15 cellular contexts compared by ENCODE assay signal in genomic region chr5:52743012-52743411, GRCh38. TPM values are rescaled to one million over a fixed set of nuclear protein-coding genes. Genes with fewer than 3 reads are reported as not detected.
DNase-seq lines count a peak whose midpoint lies in the region; ATAC-seq and TF ChIP-seq lines count a peak whose summit lies in the region.
"Had no signal": no experiment of that assay in that cellular context is flagged by ENCODE, and none has a peak within 500 bp of the region (broad histone marks: within the 10 kb centered on the region; RNA-seq: fewer than 3 reads in every experiment).

No MANE protein-coding gene starts in this region.

- no peaks in the 10 kb centered on the region for H3K79me2 ChIP-seq in smooth muscle cell (ENCODE audit: low read depth)

- H4K20me1 ChIP-seq in smooth muscle cell (ENCODE audit: low read depth): no peaks in the 10 kb centered on the region

- peaks cover 70% of the 10 kb centered on the region for H3K4me1 Mint-ChIP-seq in activated T-cell treated with anti-CD3 and anti-CD28 coated beads, Interleukin-2, amount 50 U/mL, for 24 hours (ENCODE audit: low read depth)
- H3K4me1 Mint-ChIP-seq in activated T-cell treated with anti-CD3 and anti-CD28 coated beads, Interleukin-2, amount 50 U/mL, for 4 hours (ENCODE audit: low read depth): peaks cover 54% of the 10 kb centered on the region
- peaks cover 65 to 71% (median 70%) of the 10 kb centered on the region in 3 donors for H3K4me1 Mint-ChIP-seq in T-cell
- H3K4me1 Mint-ChIP-seq in central memory CD8-positive, alpha-beta T cell: peaks cover 39% of the 10 kb centered on the region
- H3K4me1 Mint-ChIP-seq: endodermal cell had no signal

- H3K9me3 ChIP-seq in smooth muscle cell (replicated peaks; ENCODE audit: low read depth) (no peaks in the 10 kb centered on the region), aorta (ENCODE audit: control insufficient read depth, low read length) (no peaks in the 10 kb centered on the region)

- CTCF ChIA-PET in T-cell (lab: Charles Lee): no interaction called here

- DNase-seq in activated T-cell treated with anti-CD3 and anti-CD28 coated beads, Interleukin-2, amount 50 U/mL, for 24 hours: no peak
- DNase-seq in activated T-cell treated with anti-CD3 and anti-CD28 coated beads, Interleukin-2, amount 50 U/mL, for 4 hours: no peak
- DNase-seq in T-cell: peak in 1 of 34 experiments; percentile 8
- DNase-seq in central memory CD8-positive, alpha-beta T cell (ENCODE audit: low spot score in 2 of 2): no peak
- DNase-seq in smooth muscle cell (lab: John Stamatoyannopoulos, UW; ENCODE audit: unreplicated experiment): no peak
- no peak for DNase-seq in NCI-H2107 treated with DMSO at 0.1 percent for 48 hours (lab: John Stamatoyannopoulos, UW; ENCODE audit: unreplicated experiment)
- DNase-seq in aorta: no peak
- no peak for DNase-seq in effector CD4-positive, alpha-beta T cell
- DNase-seq: Calu3, endodermal cell, GM23248, mammary epithelial cell, NCI-H1048, SJCRH30 had no signal

- POLR2A ChIA-PET in T-cell (lab: Charles Lee): interaction anchor here in 1 of 2 donors (1.1 kb wide), 1 partner anchor 11 kb away, joined by 4 read pairs; no protein-coding TSS in a partner anchor

- H3F3A ChIP-seq in smooth muscle cell (ENCODE audit: low read depth): peaks cover 7% of the 10 kb centered on the region

- ATAC-seq in activated T-cell treated with anti-CD3 and anti-CD28 coated beads, Interleukin-2, amount 50 U/mL, for 4 hours: no peak
- ATAC-seq in T-cell (replicated peaks in 1 of 4) (peak in 3 of 4 experiments; percentile 41 to 48 (median 41)), aorta (ENCODE audit: low FRiP score) (no peak)
- ATAC-seq in central memory CD8-positive, alpha-beta T cell (replicated peaks; ENCODE audit: extremely low read depth, poor library complexity, severe bottlenecking): no peak

- H3K4me3 ChIP-seq in smooth muscle cell: no peak overlapping the region
- H3K4me3 ChIP-seq in aorta (ENCODE audit: low read length in 2 of 2): no peak overlapping the region
- H3K4me3 ChIP-seq: GM23248, SJCRH30, skin epidermis had no signal

- no peaks in the 10 kb centered on the region for H3K27me3 Mint-ChIP-seq in activated T-cell treated with anti-CD3 and anti-CD28 coated beads, Interleukin-2, amount 50 U/mL, for 24 hours
- no peaks in the 10 kb centered on the region for H3K27me3 Mint-ChIP-seq in activated T-cell treated with anti-CD3 and anti-CD28 coated beads, Interleukin-2, amount 50 U/mL, for 4 hours (ENCODE audit: low read depth)
- H3K27me3 Mint-ChIP-seq in T-cell: no peaks in the 10 kb centered on the region
- H3K27me3 Mint-ChIP-seq in central memory CD8-positive, alpha-beta T cell: no peaks in the 10 kb centered on the region

- H3K27ac ChIP-seq in smooth muscle cell (ENCODE audit: low read depth): peak overlapping the region; percentile 54
- H3K27ac ChIP-seq in aorta (ENCODE audit: low read depth in 1 of 2, low read length in 2 of 2): peak overlapping the region in 1 of 2 donors; percentile 28
- H3K27ac ChIP-seq: SJCRH30 had no signal

- peak overlapping the region; percentile 18 for H3K27ac Mint-ChIP-seq in activated T-cell treated with anti-CD3 and anti-CD28 coated beads, Interleukin-2, amount 50 U/mL, for 24 hours
- peak overlapping the region; percentile 89 for H3K27ac Mint-ChIP-seq in T-cell
- H3K27ac Mint-ChIP-seq in central memory CD8-positive, alpha-beta T cell (ENCODE audit: low read depth): peak overlapping the region; percentile 77
- H3K27ac Mint-ChIP-seq: endodermal cell had no signal

- H3K4me2 ChIP-seq in smooth muscle cell: peak overlapping the region; percentile 34

- H3K4me1 ChIP-seq in smooth muscle cell (ENCODE audit: low read depth) (peaks cover 7% of the 10 kb centered on the region), aorta (ENCODE audit: control insufficient read depth in 1 of 2, insufficient read depth in 2 of 2, low read length in 2 of 2) (peaks cover 2 to 4% of the 10 kb centered on the region in 2 donors)

- H3K36me3 ChIP-seq in smooth muscle cell (ENCODE audit: low read depth) (no peaks in the 10 kb centered on the region), aorta (ENCODE audit: control insufficient read depth in 1 of 2, insufficient read depth in 2 of 2, low read length in 1 of 2) (no peaks in the 10 kb centered on the region)
- H3K36me3 ChIP-seq: SJCRH30 had no signal

- H3K4me3 Mint-ChIP-seq in activated T-cell treated with anti-CD3 and anti-CD28 coated beads, Interleukin-2, amount 50 U/mL, for 24 hours: peak overlapping the region; percentile 4
- no peak overlapping the region for H3K4me3 Mint-ChIP-seq in activated T-cell treated with anti-CD3 and anti-CD28 coated beads, Interleukin-2, amount 50 U/mL, for 4 hours
- peak overlapping the region; percentile 43 to 51 (median 44) for H3K4me3 Mint-ChIP-seq in T-cell
- no peak overlapping the region for H3K4me3 Mint-ChIP-seq in central memory CD8-positive, alpha-beta T cell
- H3K4me3 Mint-ChIP-seq: endodermal cell had no signal

- H3K9me3 Mint-ChIP-seq in activated T-cell treated with anti-CD3 and anti-CD28 coated beads, Interleukin-2, amount 50 U/mL, for 24 hours: no peaks in the 10 kb centered on the region
- H3K9me3 Mint-ChIP-seq in activated T-cell treated with anti-CD3 and anti-CD28 coated beads, Interleukin-2, amount 50 U/mL, for 4 hours: no peaks in the 10 kb centered on the region
- no peaks in the 10 kb centered on the region for H3K9me3 Mint-ChIP-seq in T-cell
- no peaks in the 10 kb centered on the region for H3K9me3 Mint-ChIP-seq in central memory CD8-positive, alpha-beta T cell
- H3K9me3 Mint-ChIP-seq: endodermal cell had no signal

- no peak overlapping the region for H3K9ac ChIP-seq in smooth muscle cell (ENCODE audit: low read depth)
- H3K9ac ChIP-seq: GM23248 had no signal

- WGBS in smooth muscle cell (ENCODE audit: low lambda C conversion rate): 37% methylated on average over 2 of the region's 2 CpGs
- 24 to 35% methylated on average over 2 of the region's 2 CpGs for WGBS in aorta, 2 donors

- no peaks in the 10 kb centered on the region for H3K36me3 Mint-ChIP-seq in activated T-cell treated with anti-CD3 and anti-CD28 coated beads, Interleukin-2, amount 50 U/mL, for 24 hours (ENCODE audit: low read depth)
- no peaks in the 10 kb centered on the region for H3K36me3 Mint-ChIP-seq in activated T-cell treated with anti-CD3 and anti-CD28 coated beads, Interleukin-2, amount 50 U/mL, for 4 hours (ENCODE audit: insufficient read depth)
- no peaks in the 10 kb centered on the region for H3K36me3 Mint-ChIP-seq in T-cell
- peaks cover 3% of the 10 kb centered on the region for H3K36me3 Mint-ChIP-seq in central memory CD8-positive, alpha-beta T cell (ENCODE audit: insufficient read depth)

- intact Hi-C loops in aorta (cut with DNase I): no loop called here

- H2AFZ ChIP-seq in smooth muscle cell (ENCODE audit: low read depth): no peak overlapping the region
- H2AFZ ChIP-seq: GM23248 had no signal

- H3K27me3 ChIP-seq in smooth muscle cell (ENCODE audit: low read depth) (no peaks in the 10 kb centered on the region), aorta (ENCODE audit: control insufficient read depth in 1 of 2, insufficient read depth in 2 of 2, low read length in 1 of 2) (no peaks in the 10 kb centered on the region)
- H3K27me3 ChIP-seq: SJCRH30 had no signal

- no peak for TF ChIP-seq CTCF in smooth muscle cell (IDR thresholded peaks at IDR 0.05; ENCODE audit: borderline replicate concordance, insufficient read depth, poor library complexity, severe bottlenecking)

RNA-seq across cellular contexts. Expression of gene ITGA1, which starts 44.7 kb away (rescaled TPM):
- total RNA-seq in activated T-cell treated with anti-CD3 and anti-CD28 coated beads, Interleukin-2, amount 50 U/mL, for 4 hours: 1 to 10 TPM; 2.1 to 6.3 (median 4.7) TPM
- total RNA-seq in T-cell (10 to 100 TPM in 1 of 5 donors, 1 to 10 TPM in 4; 2.9 to 13.0 (median 6.8) TPM), smooth muscle cell (202 and 250 TPM in 2 replicates), aorta (100 to 1,000 TPM; 132 to 152 TPM)
- polyA plus RNA-seq in smooth muscle cell (62.6 and 85.2 TPM in 2 replicates), aorta (10 to 100 TPM; 17.8 to 65.0 TPM)

RNA-seq across cellular contexts. Expression of gene PELO, which starts 44.7 kb away (rescaled TPM):
- total RNA-seq in activated T-cell treated with anti-CD3 and anti-CD28 coated beads, Interleukin-2, amount 50 U/mL, for 4 hours: 10 to 100 TPM; 21.2 to 26.5 (median 23.7) TPM
- total RNA-seq in T-cell (10 to 100 TPM in 3 of 5 donors, 1 to 10 TPM in 2; 7.3 to 18.2 (median 13.8) TPM), smooth muscle cell (37.0 and 41.3 TPM in 2 replicates), aorta (10 to 100 TPM; 49.6 to 52.4 TPM)
- polyA plus RNA-seq in smooth muscle cell (66.1 and 88.2 TPM in 2 replicates), aorta (10 to 100 TPM; 11.0 to 30.2 TPM)

Comparison
In these comparisons a context has a peak if more than half of its experiments do, and no peak if none do; other contexts are left out.
1. H3K4me3 Mint-ChIP-seq: peak in activated T-cell treated with anti-CD3 and anti-CD28 coated beads, Interleukin-2, amount 50 U/mL, for 24 hours (single experiment) and T-cell (3 of 3); none in activated T-cell treated with anti-CD3 and anti-CD28 coated beads, Interleukin-2, amount 50 U/mL, for 4 hours (single experiment) and central memory CD8-positive, alpha-beta T cell (single experiment).
2. H3K27ac Mint-ChIP-seq: peak in every context shown above with its lines; median percentile 89 in T-cell; 77 in central memory CD8-positive, alpha-beta T cell; 18 in activated T-cell treated with anti-CD3 and anti-CD28 coated beads, Interleukin-2, amount 50 U/mL, for 24 hours.
3. ATAC-seq: peak in T-cell (3 of 4); none in activated T-cell treated with anti-CD3 and anti-CD28 coated beads, Interleukin-2, amount 50 U/mL, for 4 hours (0 of 2), central memory CD8-positive, alpha-beta T cell (single experiment) and aorta (single experiment).
4. RNA of gene ITGA1, which starts 44.7 kb away (total RNA-seq): 202 to 250 TPM in smooth muscle cell and 132 to 152 TPM in aorta; 2.9 to 13.0 TPM in T-cell and 2.1 to 6.3 TPM in activated T-cell treated with anti-CD3 and anti-CD28 coated beads, Interleukin-2, amount 50 U/mL, for 4 hours; every median in the first group is over 4 times any median in the second.